Comparison of ENCODE assay signal across 20 cellular contexts in the genomic region with DNA sequence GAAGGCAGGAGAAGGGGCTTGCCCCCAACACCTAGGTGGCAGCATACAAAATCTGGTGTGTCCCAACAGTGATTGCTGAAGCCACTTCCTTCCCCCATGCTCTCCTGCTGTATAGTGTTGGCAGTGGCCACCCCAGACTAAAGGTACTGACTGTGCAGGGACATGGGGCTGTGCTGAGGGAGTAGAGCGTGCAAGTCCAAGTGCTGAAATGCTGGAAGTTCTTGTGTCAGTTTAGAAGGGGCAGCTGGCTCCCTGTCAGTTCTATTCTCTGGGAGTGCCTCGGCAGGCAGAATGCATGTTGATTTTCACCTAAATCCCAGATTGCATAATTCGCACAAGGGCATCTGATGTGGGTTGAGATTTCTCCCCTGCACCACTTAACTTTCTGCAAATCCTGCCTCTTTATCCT.
A peak's percentile ranks its signal among the peaks of the same experiment; 100 is the strongest.
DNase-seq lines count a peak whose midpoint lies in the region; TF ChIP-seq lines count a peak whose summit lies in the region.
"Had no signal": no experiment of that assay in that cellular context is flagged by ENCODE, and none has a peak within 500 bp of the region (broad histone marks: within the 10 kb centered on the region; RNA-seq: fewer than 3 reads in every experiment).

No MANE protein-coding gene starts in this region.

- H3K79me2 ChIP-seq in ACC112 (ENCODE audit: control insufficient read depth, insufficient read depth, low read length, unreplicated experiment) (no peaks in the 10 kb centered on the region), PC-9 (ENCODE audit: low read depth) (no peaks in the 10 kb centered on the region)

- no peak overlapping the region for H4K91ac ChIP-seq in mesenchymal stem cell (ENCODE audit: low read length)

- TF ChIP-seq CTCF in PC-9 (conservative IDR thresholded peaks at IDR 0.05) (no peak), epithelial cell of proximal tubule (conservative IDR thresholded peaks at IDR 0.05; ENCODE audit: low read depth, low read length) (peak; percentile 7)

- H2BK12ac ChIP-seq in mesenchymal stem cell (ENCODE audit: low read length in 2 of 2): no peak overlapping the region

- H3K9ac ChIP-seq in mesenchymal stem cell (ENCODE audit: low read length): peak overlapping the region; percentile 31

- H2BK15ac ChIP-seq in mesenchymal stem cell (ENCODE audit: low read depth, poor library complexity, severe bottlenecking): no peak overlapping the region

- peaks cover 26% of the 10 kb centered on the region for H3K4me1 ChIP-seq in ACC112 (ENCODE audit: control insufficient read depth, insufficient read depth, low read length, unreplicated experiment)
- peaks cover 26% of the 10 kb centered on the region for H3K4me1 ChIP-seq in PC-9 (replicated peaks; ENCODE audit: insufficient read depth)
- H3K4me1 ChIP-seq in mesenchymal stem cell (ENCODE audit: control insufficient read depth, insufficient read depth, low read depth, low read length): peaks cover 8% of the 10 kb centered on the region

- WGBS in mesenchymal stem cell: 29% methylated on average over 3 of the region's 3 CpGs

- no peaks in the 10 kb centered on the region for H3K27me3 ChIP-seq in ACC112 (ENCODE audit: insufficient read depth, low read length)
- H3K27me3 ChIP-seq in PC-9 (ENCODE audit: insufficient read depth, low read depth): no peaks in the 10 kb centered on the region
- H3K27me3 ChIP-seq in mesenchymal stem cell (ENCODE audit: control insufficient read depth in 1 of 2, insufficient read depth in 1 of 2, low read length in 2 of 2): no peaks in the 10 kb centered on the region

- H3K18ac ChIP-seq in mesenchymal stem cell (ENCODE audit: low read depth in 1 of 2, low read length in 2 of 2): peak overlapping the region in 1 of 2 experiments; percentile 25

- H4K8ac ChIP-seq in mesenchymal stem cell (ENCODE audit: low read length): no peak overlapping the region

- DNase-seq in PC-9: no peak
- no peak for DNase-seq in epithelial cell of proximal tubule (ENCODE audit: low read depth)
- peak; percentile 80 for DNase-seq in mesenchymal stem cell
- DNase-seq in HT-29 (ENCODE audit: low spot score): no peak
- DNase-seq in activated CD8-positive, alpha-beta memory T cell treated with anti-CD3 and anti-CD28 coated beads for 24 hours: no peak
- DNase-seq in activated T-cell treated with anti-CD3 and anti-CD28 coated beads, Interleukin-2, amount 50 U/mL, for 48 hours: no peak
- DNase-seq in DMS153 (lab: John Stamatoyannopoulos, UW): no peak
- DNase-seq: 8988T; activated CD4-positive, CD25-positive, alpha-beta regulatory T cell; activated CD8-positive, alpha-beta memory T cell treated with anti-CD3 and anti-CD28 coated beads, Interleukin-2, amount 10 ng/mL, durations not matched to agents 7 days and 5 days; activated gamma-delta T cell treated with Interleukin-2 at 50 U/mL for 16 hours; cortex of kidney; DMS79 treated with DMSO at 0.1 percent for 48 hours; hypothalamus; NCI-H2107; RPMI8226; stimulated activated CD4-positive, alpha-beta T cell treated with anti-CD3 and anti-CD28 coated beads, Interleukin-15, amount 100 ng/mL, for 24 hours; stimulated activated naive CD8-positive, alpha-beta T cell treated with anti-CD3 and anti-CD28 coated beads, Interleukin-15, Interleukin-2, amounts not matched to agents 100 U/mL and 50 U/mL, for 24 hours; T-helper 1 cell had no signal

- CTCF ChIA-PET in PC-9 (lab: Charles Lee): no interaction called here

- H3K79me1 ChIP-seq in mesenchymal stem cell (replicated peaks; ENCODE audit: low read length, poor library complexity, severe bottlenecking): no peaks in the 10 kb centered on the region

- H2AK5ac ChIP-seq in mesenchymal stem cell (ENCODE audit: low read length, severe bottlenecking): peak overlapping the region; percentile 18

- H3K36me3 ChIP-seq in ACC112 (ENCODE audit: insufficient read depth, low read length): no peaks in the 10 kb centered on the region
- H3K36me3 ChIP-seq in PC-9 (ENCODE audit: low read depth): no peaks in the 10 kb centered on the region
- H3K36me3 ChIP-seq in mesenchymal stem cell (ENCODE audit: control insufficient read depth in 1 of 2, insufficient read depth in 2 of 2, low read depth in 1 of 2, low read length in 2 of 2): no peaks in the 10 kb centered on the region

- H3K4ac ChIP-seq in mesenchymal stem cell (ENCODE audit: low read depth in 1 of 2, low read length in 2 of 2): no peak overlapping the region

- POLR2A ChIA-PET in PC-9 (lab: Charles Lee; ENCODE audit: unreplicated experiment): interaction anchor here (0.5 kb wide), 1 partner anchor 570 kb away, joined by 3 read pairs; no protein-coding TSS in a partner anchor

- H2AFZ ChIP-seq in ACC112 (ENCODE audit: low read length, unreplicated experiment): no peak overlapping the region
- H2AFZ ChIP-seq in PC-9: no peak overlapping the region
- no peak overlapping the region for H2AFZ ChIP-seq in mesenchymal stem cell (ENCODE audit: low read depth, low read length)

- TSS peak; percentile 69 for BruUV-seq in PC-9 (replicated peaks; lab: Mats Ljungman, UMichigan)

- no peak overlapping the region for H2BK120ac ChIP-seq in mesenchymal stem cell (ENCODE audit: low read depth, low read length)

- peaks cover 17% of the 10 kb centered on the region; the same call in 1 of the 2 replicates for H3F3A ChIP-seq in PC-9 (ENCODE audit: insufficient read depth, low read depth)

- peak overlapping the region; percentile 67 for H2BK5ac ChIP-seq in mesenchymal stem cell (ENCODE audit: low read depth, low read length, poor library complexity, severe bottlenecking)

- intact Hi-C loops in PC-9 (cut with micrococcal nuclease; ENCODE audit: unreplicated experiment): loop anchor here (1.0 to 10.0 kb wide), 4 partner anchors 44 to 424 kb away; no protein-coding TSS in a partner anchor

- no peak overlapping the region for H3K23ac ChIP-seq in mesenchymal stem cell (ENCODE audit: low read length in 2 of 2)

- peak overlapping the region in 1 of 2 experiments; percentile 5 for H3K14ac ChIP-seq in mesenchymal stem cell (ENCODE audit: low read length in 2 of 2)

- no peaks in the 10 kb centered on the region for H4K20me1 ChIP-seq in PC-9 (ENCODE audit: insufficient read depth)

- peak overlapping the region; percentile 30 for H3K27ac ChIP-seq in ACC112 (ENCODE audit: low read depth, low read length)
- H3K27ac ChIP-seq in PC-9: peak overlapping the region; percentile 20; the same call in 1 of the 2 replicates
- peak overlapping the region; percentile 91 for H3K27ac ChIP-seq in mesenchymal stem cell (ENCODE audit: low read length, poor library complexity, severe bottlenecking)

- no peak overlapping the region for H3K4me3 ChIP-seq in ACC112 (ENCODE audit: low read depth, low read length)
- H3K4me3 ChIP-seq in PC-9: no peak overlapping the region
- H3K4me3 ChIP-seq in epithelial cell of proximal tubule (ENCODE audit: low read depth, low read length): no peak overlapping the region
- H3K4me3 ChIP-seq in mesenchymal stem cell (ENCODE audit: insufficient read depth in 1 of 2, low read depth in 1 of 2, low read length in 2 of 2): peak overlapping the region in 1 of 2 experiments; percentile 35

- H3K9me3 ChIP-seq in PC-9 (ENCODE audit: insufficient read depth, low read depth) (peaks cover 11% of the 10 kb centered on the region), mesenchymal stem cell (ENCODE audit: control insufficient read depth, low read length) (peaks cover 7% of the 10 kb centered on the region)

- H3K4me2 ChIP-seq in PC-9 (peak overlapping the region; percentile 52), mesenchymal stem cell (ENCODE audit: low read length, poor library complexity, severe bottlenecking) (peak overlapping the region; percentile 0)

- no peaks in the 10 kb centered on the region for H3K9me2 ChIP-seq in PC-9 (ENCODE audit: insufficient read depth)

Comparison
In these comparisons a context has a peak if more than half of its experiments do, and no peak if none do; other contexts are left out.
1. H3K27ac ChIP-seq: peak in every context shown above with its lines; median percentile 91 in mesenchymal stem cell; 30 in ACC112; 20 in PC-9.